Comparison of ENCODE assay signal across 14 cellular contexts in genomic region chr20:62427172-62428007, GRCh38. TPM values are rescaled to one million over a fixed set of nuclear protein-coding genes. Genes with fewer than 3 reads are reported as not detected.
DNase-seq lines count a peak whose midpoint lies in the region; ATAC-seq and TF ChIP-seq lines count a peak whose summit lies in the region.
"Had no signal": no experiment of that assay in that cellular context is flagged by ENCODE, and none has a peak within 500 bp of the region (broad histone marks: within the 10 kb centered on the region; RNA-seq: fewer than 3 reads in every experiment).

TSS of gene RBBP8NL (minus strand) at chr20:62427539. CDS start at chr20:62419647, 7,892 bp downstream.

- ATAC-seq in GM21360 (IDR thresholded peaks at IDR 0.05; ENCODE audit: unreplicated experiment), result no peak
- ATAC-seq: activated CD8-positive, alpha-beta memory T cell treated with anti-CD3 and anti-CD28 coated beads, Interleukin-2, amount 10 ng/mL, durations not matched to agents 7 days and 5 days; effector memory CD8-positive, alpha-beta T cell had no signal

- H3K4me3 Mint-ChIP-seq in nephron, result no peak within 1 kb of the TSS
- H3K4me3 Mint-ChIP-seq: activated CD8-positive, alpha-beta memory T cell treated with anti-CD3 and anti-CD28 coated beads, Interleukin-2, amount 10 ng/mL, durations not matched to agents 7 days and 5 days; effector memory CD8-positive, alpha-beta T cell had no signal

- no peaks in the 10 kb centered on the region for H3K9me3 ChIP-seq in esophagus (ENCODE audit: control insufficient read depth in 2 of 2, insufficient read depth in 1 of 2, low read depth in 1 of 2, low read length in 1 of 2)
- H3K9me3 ChIP-seq: ovary had no signal

- no peak for TF ChIP-seq CTCF in nephron (IDR thresholded peaks at IDR 0.05; ENCODE audit: unreplicated experiment in 3 of 3)

- peak within 1 kb of the TSS; percentile 35 to 61 for H3K4me3 ChIP-seq in esophagus (ENCODE audit: low read depth in 1 of 2, low read length in 2 of 2)
- H3K4me3 ChIP-seq: ovary had no signal

- no peaks in the 10 kb centered on the region for H3K36me3 Mint-ChIP-seq in nephron (ENCODE audit: low read depth)
- H3K36me3 Mint-ChIP-seq: activated CD8-positive, alpha-beta memory T cell treated with anti-CD3 and anti-CD28 coated beads, Interleukin-2, amount 10 ng/mL, durations not matched to agents 7 days and 5 days had no signal

- H3K36me3 ChIP-seq in esophagus (ENCODE audit: control insufficient read depth in 2 of 2, insufficient read depth in 2 of 2, low read length in 1 of 2), result peaks cover 0 to 4% of the 10 kb centered on the region in 2 donors
- H3K36me3 ChIP-seq: ovary had no signal

- peak; percentile 96 for DNase-seq in DMS53 treated with DMSO at 0.1 percent for 48 hours (lab: John Stamatoyannopoulos, UW; ENCODE audit: unreplicated experiment)
- peak; percentile 58 for DNase-seq in NCI-H2196 treated with DMSO at 0.1 percent for 48 hours (lab: John Stamatoyannopoulos, UW; ENCODE audit: unreplicated experiment)
- no peak for DNase-seq in activated naive CD4-positive, alpha-beta T cell treated with anti-CD3 and anti-CD28 coated beads, Interleukin-2, amount 50 U/mL, for 16 hours
- DNase-seq in AML-193 (lab: John Stamatoyannopoulos, UW), result no peak
- no peak for DNase-seq in UCSD-AML1 (lab: John Stamatoyannopoulos, UW; ENCODE audit: unreplicated experiment)
- DNase-seq: activated CD8-positive, alpha-beta memory T cell treated with anti-CD3 and anti-CD28 coated beads, Interleukin-2, amount 10 ng/mL, durations not matched to agents 7 days and 5 days; anterior cingulate cortex; effector memory CD8-positive, alpha-beta T cell; NCI-H446 treated with DMSO at 0.1 percent for 48 hours; ovary; SW 1271 had no signal

- peaks cover 25% of the 10 kb centered on the region for H3K27me3 Mint-ChIP-seq in nephron (ENCODE audit: low read depth)
- H3K27me3 Mint-ChIP-seq: activated CD8-positive, alpha-beta memory T cell treated with anti-CD3 and anti-CD28 coated beads, Interleukin-2, amount 10 ng/mL, durations not matched to agents 7 days and 5 days had no signal

- H3K27ac ChIP-seq in esophagus (ENCODE audit: low read depth in 2 of 2, low read length in 1 of 2), result peak within 1 kb of the TSS; percentile 84 to 89
- H3K27ac ChIP-seq: ovary had no signal

- peaks cover 4% of the 10 kb centered on the region for H3K9me3 Mint-ChIP-seq in nephron
- H3K9me3 Mint-ChIP-seq: effector memory CD8-positive, alpha-beta T cell had no signal

- no peaks in the 10 kb centered on the region for H3K27me3 ChIP-seq in esophagus (ENCODE audit: control insufficient read depth in 1 of 2, insufficient read depth in 2 of 2, low read length in 2 of 2)
- H3K27me3 ChIP-seq: ovary had no signal

- H3K4me1 ChIP-seq in esophagus (ENCODE audit: control insufficient read depth in 2 of 2, insufficient read depth in 2 of 2, low read length in 1 of 2), result peaks cover 8 to 24% of the 10 kb centered on the region in 2 donors

- 43 to 46% methylated on average over 28 of the region's 28 CpGs for WGBS in esophagus, 2 donors

- H3K27ac Mint-ChIP-seq in nephron, result peak within 1 kb of the TSS in 2 of 3 experiments; percentile 39 to 72
- H3K27ac Mint-ChIP-seq: activated CD8-positive, alpha-beta memory T cell treated with anti-CD3 and anti-CD28 coated beads, Interleukin-2, amount 10 ng/mL, durations not matched to agents 7 days and 5 days; effector memory CD8-positive, alpha-beta T cell had no signal

- H3K4me1 Mint-ChIP-seq in nephron, result peaks cover 15% of the 10 kb centered on the region
- H3K4me1 Mint-ChIP-seq: activated CD8-positive, alpha-beta memory T cell treated with anti-CD3 and anti-CD28 coated beads, Interleukin-2, amount 10 ng/mL, durations not matched to agents 7 days and 5 days had no signal

RNA-seq across cellular contexts. Expression of gene RBBP8NL, which starts in this region (rescaled TPM):
- 10 to 100 TPM in 1 of 2 donors, 1 to 10 TPM in 1; 4.0 to 16.8 TPM for polyA plus RNA-seq in esophagus
- polyA plus RNA-seq: ovary had no signal

Comparison
In these comparisons a context has a peak if more than half of its experiments do, and no peak if none do; other contexts are left out.
1. DNase-seq: peak in DMS53 treated with DMSO at 0.1 percent for 48 hours (single experiment) and NCI-H2196 treated with DMSO at 0.1 percent for 48 hours (single experiment); none in activated naive CD4-positive, alpha-beta T cell treated with anti-CD3 and anti-CD28 coated beads, Interleukin-2, amount 50 U/mL, for 16 hours (single experiment), AML-193 (0 of 2) and UCSD-AML1 (single experiment).